Comparison of ENCODE assay signal across 8 cellular contexts in the genomic region with DNA sequence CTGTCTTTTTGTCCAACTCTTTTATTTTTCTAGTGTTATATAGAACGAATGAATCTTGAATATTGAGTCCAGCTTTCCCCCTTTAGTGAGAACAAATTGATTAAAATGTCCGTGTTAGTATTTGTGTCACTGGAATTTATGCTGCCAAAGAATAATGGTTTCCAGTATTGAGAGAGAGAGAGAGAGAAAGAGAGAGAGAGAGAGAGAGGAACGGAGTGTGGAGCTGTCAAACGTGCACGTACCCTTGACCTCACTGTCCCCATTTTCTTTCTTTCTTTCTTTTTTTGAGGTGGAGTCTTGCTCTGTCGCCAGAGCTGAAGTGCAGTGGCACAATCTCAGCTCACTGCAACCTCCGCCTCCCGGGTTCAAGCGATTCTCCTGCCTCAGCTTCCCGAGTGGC.
"Had no signal": no experiment of that assay in that cellular context is flagged by ENCODE, and none has a peak within 500 bp of the region (broad histone marks: within the 10 kb centered on the region; RNA-seq: fewer than 3 reads in every experiment).

No MANE protein-coding gene starts in this region.

- H3K27ac Mint-ChIP-seq: IgD-negative memory B cell had no signal

- H3K4me3 ChIP-seq: K562 had no signal

- H3K9ac ChIP-seq: KMS-11 had no signal

- H3K4me2 ChIP-seq: KMS-11 had no signal

- ATAC-seq: K562 had no signal

- DNase-seq: IMR-90, KBM-7, KG1 had no signal

- FAIRE-seq: HTR-8/SVneo, K562 had no signal

- H3K4me3 Mint-ChIP-seq: IgD-negative memory B cell had no signal

- H3K27ac ChIP-seq: HL-60, KMS-11 had no signal

- H3K36me3 Mint-ChIP-seq: IgD-negative memory B cell had no signal

- H3K27me3 Mint-ChIP-seq: IgD-negative memory B cell had no signal
